Comparison of ENCODE assay signal across 29 cellular contexts in genomic region chr10:56831681-56832080, GRCh38.
"Had no signal": no experiment of that assay in that cellular context is flagged by ENCODE, and none has a peak within 500 bp of the region (broad histone marks: within the 10 kb centered on the region; RNA-seq: fewer than 3 reads in every experiment).

No MANE protein-coding gene starts in this region.

- H3K27me3 ChIP-seq: stomach, suprapubic skin, testis, thyroid gland, tibial artery, tibial nerve, transverse colon, upper lobe of left lung, upper lobe of right lung, uterus, vagina had no signal

- H3K4me3 Mint-ChIP-seq: stimulated activated effector memory CD8-positive, alpha-beta T cell treated with anti-CD3 and anti-CD28 coated beads, Interleukin-12 subunit alpha, Interleukin-12 subunit beta, amount 100 ng/mL, for 72 hours; stimulated activated memory B cell treated with anti-CD40 and anti-IgM and Interleukin-4, amounts not matched to agents 10 μg/mL and 1 μg/mL and 100 μg/mL, for 72 hours; stimulated activated naive B cell treated with anti-CD40 and anti-IgM and Interleukin-4, amounts not matched to agents 10 μg/mL and 1 μg/mL and 100 μg/mL, for 72 hours; stimulated activated naive CD8-positive, alpha-beta T cell treated with anti-CD3 and anti-CD28 coated beads, Interleukin-15, amount 100 ng/mL, for 72 hours; stimulated activated naive CD8-positive, alpha-beta T cell treated with anti-CD3 and anti-CD28 coated beads, Interleukin-15, Interleukin-2, amounts not matched to agents 100 ng/mL and 50 ng/mL, for 24 hours; type B pancreatic cell had no signal

- H3K27ac ChIP-seq: stomach, suprapubic skin, testis, thoracic aorta, thyroid gland, tibial artery, tibial nerve, transverse colon, upper lobe of left lung, upper lobe of right lung, uterus, vagina had no signal

- DNase-seq: stimulated activated CD4-positive, alpha-beta T cell treated with anti-CD3 and anti-CD28 coated beads, Interleukin-2, amount 100 ng/mL, for 48 hours; stimulated activated CD4-positive, alpha-beta T cell treated with anti-CD3 and anti-CD28 coated beads, Interleukin-4, amount 100 ng/mL, for 1 hour; stimulated activated CD4-positive, alpha-beta T cell treated with anti-CD3 and anti-CD28 coated beads, Interleukin-4, amount 100 ng/mL, for 24 hours; stimulated activated CD4-positive, alpha-beta T cell treated with anti-CD3 and anti-CD28 coated beads, Interleukin-4, amount 100 ng/mL, for 4 hours; stimulated activated CD8-positive, alpha-beta memory T cell treated with anti-CD3 and anti-CD28 coated beads, Interleukin-4, amount 100 ng/mL, for 48 hours; stimulated activated naive B cell treated with anti-CD40 and anti-IgM and Interleukin-4, amounts not matched to agents 10 μg/mL and 1 μg/mL and 100 μg/mL, for 72 hours; stimulated activated naive CD4-positive, alpha-beta T cell; stimulated activated naive CD4-positive, alpha-beta T cell treated with Interleukin-2 at 50 U/mL for 16 hours; stimulated activated naive CD8-positive, alpha-beta T cell treated with anti-CD3 and anti-CD28 coated beads, Interleukin-15, amount 100 ng/mL, for 72 hours; stimulated activated naive CD8-positive, alpha-beta T cell treated with anti-CD3 and anti-CD28 coated beads, Interleukin-15, Interleukin-2, amounts not matched to agents 100 U/mL and 50 U/mL, for 24 hours; stomach; substantia nigra; testis; thyroid gland; tibial artery; transverse colon; trophoblast cell; upper lobe of left lung; upper lobe of right lung; uterus had no signal

- H3K9me3 Mint-ChIP-seq: stimulated activated naive B cell treated with anti-CD40 and anti-IgM and Interleukin-4, amounts not matched to agents 10 μg/mL and 1 μg/mL and 100 μg/mL, for 72 hours had no signal

- H3K9me3 ChIP-seq: suprapubic skin, testis, thoracic aorta, thyroid gland, tibial artery, tibial nerve, transverse colon, upper lobe of left lung, upper lobe of right lung, uterus, vagina had no signal

- H3K4me1 ChIP-seq: stomach, suprapubic skin, testis, thyroid gland, tibial artery, tibial nerve, transverse colon, upper lobe of left lung, upper lobe of right lung, uterus, vagina had no signal

- H3K4me1 Mint-ChIP-seq: stimulated activated effector memory CD8-positive, alpha-beta T cell treated with anti-CD3 and anti-CD28 coated beads, Interleukin-12 subunit alpha, Interleukin-12 subunit beta, amount 100 ng/mL, for 72 hours; stimulated activated memory B cell treated with anti-CD40 and anti-IgM and Interleukin-4, amounts not matched to agents 10 μg/mL and 1 μg/mL and 100 μg/mL, for 72 hours; stimulated activated naive B cell treated with anti-CD40 and anti-IgM and Interleukin-4, amounts not matched to agents 10 μg/mL and 1 μg/mL and 100 μg/mL, for 72 hours; stimulated activated naive CD8-positive, alpha-beta T cell treated with anti-CD3 and anti-CD28 coated beads, Interleukin-15, amount 100 ng/mL, for 72 hours had no signal

- H3K27ac Mint-ChIP-seq: stimulated activated effector memory CD8-positive, alpha-beta T cell treated with anti-CD3 and anti-CD28 coated beads, Interleukin-12 subunit alpha, Interleukin-12 subunit beta, amount 100 ng/mL, for 72 hours; stimulated activated memory B cell treated with anti-CD40 and anti-IgM and Interleukin-4, amounts not matched to agents 10 μg/mL and 1 μg/mL and 100 μg/mL, for 72 hours; stimulated activated naive B cell treated with anti-CD40 and anti-IgM and Interleukin-4, amounts not matched to agents 10 μg/mL and 1 μg/mL and 100 μg/mL, for 72 hours; stimulated activated naive CD8-positive, alpha-beta T cell treated with anti-CD3 and anti-CD28 coated beads, Interleukin-15, amount 100 ng/mL, for 72 hours; stimulated activated naive CD8-positive, alpha-beta T cell treated with anti-CD3 and anti-CD28 coated beads, Interleukin-15, Interleukin-2, amounts not matched to agents 100 ng/mL and 50 ng/mL, for 24 hours; type B pancreatic cell had no signal

- H3K36me3 ChIP-seq: stomach, suprapubic skin, thoracic aorta, thyroid gland, tibial artery, tibial nerve, transverse colon, upper lobe of left lung, upper lobe of right lung, uterus, vagina had no signal

- H3K27me3 Mint-ChIP-seq: stimulated activated memory B cell treated with anti-CD40 and anti-IgM and Interleukin-4, amounts not matched to agents 10 μg/mL and 1 μg/mL and 100 μg/mL, for 72 hours; stimulated activated naive B cell treated with anti-CD40 and anti-IgM and Interleukin-4, amounts not matched to agents 10 μg/mL and 1 μg/mL and 100 μg/mL, for 72 hours; stimulated activated naive CD8-positive, alpha-beta T cell treated with anti-CD3 and anti-CD28 coated beads, Interleukin-15, amount 100 ng/mL, for 72 hours; stimulated activated naive CD8-positive, alpha-beta T cell treated with anti-CD3 and anti-CD28 coated beads, Interleukin-15, Interleukin-2, amounts not matched to agents 100 ng/mL and 50 ng/mL, for 24 hours; type B pancreatic cell had no signal

- H3K36me3 Mint-ChIP-seq: stimulated activated effector memory CD8-positive, alpha-beta T cell treated with anti-CD3 and anti-CD28 coated beads, Interleukin-12 subunit alpha, Interleukin-12 subunit beta, amount 100 ng/mL, for 72 hours; stimulated activated memory B cell treated with anti-CD40 and anti-IgM and Interleukin-4, amounts not matched to agents 10 μg/mL and 1 μg/mL and 100 μg/mL, for 72 hours; stimulated activated naive B cell treated with anti-CD40 and anti-IgM and Interleukin-4, amounts not matched to agents 10 μg/mL and 1 μg/mL and 100 μg/mL, for 72 hours; type B pancreatic cell had no signal

- ATAC-seq: stimulated activated effector memory CD8-positive, alpha-beta T cell treated with anti-CD3 and anti-CD28 coated beads, Interleukin-12 subunit alpha, Interleukin-12 subunit beta, amount 100 ng/mL, for 72 hours; stimulated activated memory B cell treated with anti-CD40 and anti-IgM and Interleukin-4, amounts not matched to agents 10 μg/mL and 1 μg/mL and 100 μg/mL, for 72 hours; stimulated activated naive B cell treated with anti-CD40 and anti-IgM and Interleukin-4, amounts not matched to agents 10 μg/mL and 1 μg/mL and 100 μg/mL, for 72 hours; stimulated activated naive CD8-positive, alpha-beta T cell treated with anti-CD3 and anti-CD28 coated beads, Interleukin-15, amount 100 ng/mL, for 72 hours; stimulated activated naive CD8-positive, alpha-beta T cell treated with anti-CD3 and anti-CD28 coated beads, Interleukin-15, Interleukin-2, amounts not matched to agents 100 U/mL and 50 U/mL, for 24 hours; upper lobe of right lung had no signal

- H3K4me3 ChIP-seq: stomach, suprapubic skin, testis, thoracic aorta, thyroid gland, tibial artery, tibial nerve, transverse colon, upper lobe of left lung, upper lobe of right lung, uterus, vagina had no signal

- FAIRE-seq: urothelium cell line had no signal
